In the genomic region with DNA sequence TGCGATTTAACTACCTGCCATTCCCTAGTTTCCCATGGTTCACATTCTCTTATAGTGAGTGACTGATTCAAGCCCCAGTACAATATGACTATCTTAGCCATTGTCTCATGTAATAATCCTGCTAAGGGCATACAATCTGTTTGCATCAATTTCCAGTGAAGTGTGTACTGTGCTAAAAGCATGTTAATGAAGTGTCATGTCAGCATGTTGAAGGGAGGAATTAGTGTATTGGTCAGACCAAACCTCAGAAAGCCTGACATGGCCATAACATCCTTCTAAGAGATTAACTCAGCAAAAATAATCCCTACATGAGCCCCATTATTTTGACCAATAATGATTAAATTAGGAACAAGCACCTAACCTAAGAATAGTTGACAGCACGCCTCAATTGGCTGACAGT, we compare ENCODE assay signal across 20 cellular contexts.
DNase-seq lines count a peak whose midpoint lies in the region; ATAC-seq, FAIRE-seq and TF ChIP-seq lines count a peak whose summit lies in the region.
"Had no signal": no experiment of that assay in that cellular context is flagged by ENCODE, and none has a peak within 500 bp of the region (broad histone marks: within the 10 kb centered on the region; RNA-seq: fewer than 3 reads in every experiment).

No MANE protein-coding gene starts in this region.

- H3K27ac ChIP-seq in KMS-11 (peak overlapping the region; percentile 46), smooth muscle cell (ENCODE audit: low read depth) (peak overlapping the region; percentile 82), A673 (ENCODE audit: low read depth, low read length, poor library complexity, severe bottlenecking) (no peak overlapping the region)
- H3K27ac ChIP-seq: BLaER1 treated with 17β-estradiol and CSF1 and Interleukin-3, amounts not matched to agents 10 nM and 100 nM; HL-60 had no signal

- H3K4me3 ChIP-seq in KMS-11 (IDR thresholded peaks at IDR 0.05; ENCODE audit: insufficient read depth, low read depth, low read length) (no peak overlapping the region), smooth muscle cell (no peak overlapping the region), A673 (ENCODE audit: low read depth, low read length, poor library complexity, severe bottlenecking) (no peak overlapping the region)
- H3K4me3 ChIP-seq: BLaER1 treated with 17β-estradiol and CSF1 and Interleukin-3, amounts not matched to agents 10 nM and 100 nM; GM12878; GM23338 had no signal

- POLR2A ChIA-PET in A673 (lab: Charles Lee; ENCODE audit: low non-redundant PET): no interaction called here

- BruUV-seq in A673 (replicated peaks; lab: Mats Ljungman, UMichigan): no TSS peak

- H2AFZ ChIP-seq in KMS-11 (ENCODE audit: low read depth) (peak overlapping the region; percentile 42), smooth muscle cell (ENCODE audit: low read depth) (no peak overlapping the region)
- H2AFZ ChIP-seq: GM23338 had no signal

- H3K79me2 ChIP-seq in KMS-11 (ENCODE audit: insufficient read depth, low read depth): no peaks in the 10 kb centered on the region
- H3K79me2 ChIP-seq in smooth muscle cell (ENCODE audit: low read depth): no peaks in the 10 kb centered on the region

- peaks cover 9% of the 10 kb centered on the region for H3F3A ChIP-seq in smooth muscle cell (ENCODE audit: low read depth)

- intact Hi-C loops in A673 (cut with micrococcal nuclease; ENCODE audit: unreplicated experiment): no loop called here

- peak; percentile 81 for FAIRE-seq in GM12892 (lab: Jason Lieb, UNC)
- FAIRE-seq: A204.1, GM12878, H54 had no signal

- 88% methylated on average over 2 of the region's 2 CpGs for WGBS in smooth muscle cell (ENCODE audit: low lambda C conversion rate)

- CTCF ChIA-PET in A673 (lab: Charles Lee): no interaction called here

- H3K27me3 ChIP-seq in KMS-11 (ENCODE audit: insufficient read depth, low read depth): no peaks in the 10 kb centered on the region
- no peaks in the 10 kb centered on the region for H3K27me3 ChIP-seq in smooth muscle cell (ENCODE audit: low read depth)
- peaks cover 7% of the 10 kb centered on the region for H3K27me3 ChIP-seq in A673 (replicated peaks; ENCODE audit: insufficient read depth, low read depth, low read length, poor library complexity)
- H3K27me3 ChIP-seq: BLaER1 treated with 17β-estradiol and CSF1 and Interleukin-3, amounts not matched to agents 10 nM and 100 nM had no signal

- H3K9ac ChIP-seq in KMS-11 (no peak overlapping the region), smooth muscle cell (ENCODE audit: low read depth) (no peak overlapping the region)
- H3K9ac ChIP-seq: BLaER1 treated with 17β-estradiol and CSF1 and Interleukin-3, amounts not matched to agents 10 nM and 100 nM had no signal

- DNase-seq in GM12892 (ENCODE audit: insufficient read length) (no peak), NCI-H748 treated with DMSO at 0.1 percent for 48 hours (lab: John Stamatoyannopoulos, UW) (peak; percentile 28), smooth muscle cell (lab: John Stamatoyannopoulos, UW; ENCODE audit: unreplicated experiment) (no peak), A673 (ENCODE audit: low spot score) (no peak), DMS 273 (lab: John Stamatoyannopoulos, UW; ENCODE audit: unreplicated experiment) (no peak)
- DNase-seq: Calu3; CD8-positive, alpha-beta T cell; DMS 273 treated with DMSO at 0.1 percent for 48 hours; DMS53; DND-41; EL; HCEC 1CT had no signal

- no peak for ATAC-seq in SK-N-SH treated with all-trans-retinoic acid at 6 μM for 48 hours
- ATAC-seq: CD8-positive, alpha-beta T cell; GM12878; GM23338 had no signal

- TF ChIP-seq CTCF in KMS-11 (conservative IDR thresholded peaks at IDR 0.05; ENCODE audit: low read depth, low read length) (no peak), smooth muscle cell (IDR thresholded peaks at IDR 0.05; ENCODE audit: borderline replicate concordance, insufficient read depth, poor library complexity, severe bottlenecking) (no peak), A673 (conservative IDR thresholded peaks at IDR 0.05; ENCODE audit: low read depth, low read length) (no peak)

- no peak for TF ChIP-seq POLR2A in GM12892 (IDR thresholded peaks at IDR 0.05; ENCODE audit: low read depth, low read length)

- peaks cover 65% of the 10 kb centered on the region for H3K4me1 ChIP-seq in KMS-11 (ENCODE audit: low read depth, poor library complexity, severe bottlenecking)
- H3K4me1 ChIP-seq in smooth muscle cell (ENCODE audit: low read depth): no peaks in the 10 kb centered on the region
- no peaks in the 10 kb centered on the region for H3K4me1 ChIP-seq in A673 (ENCODE audit: insufficient read depth, low read length, poor library complexity, severe bottlenecking)

- H3K4me2 ChIP-seq in KMS-11 (peak overlapping the region; percentile 50), smooth muscle cell (no peak overlapping the region)
- H3K4me2 ChIP-seq: GM23338 had no signal

- H3K36me3 ChIP-seq in KMS-11 (ENCODE audit: insufficient read depth) (no peaks in the 10 kb centered on the region), smooth muscle cell (ENCODE audit: low read depth) (no peaks in the 10 kb centered on the region), A673 (ENCODE audit: insufficient read depth, low read length, poor library complexity, severe bottlenecking) (no peaks in the 10 kb centered on the region)
- H3K36me3 ChIP-seq: BLaER1 treated with 17β-estradiol and CSF1 and Interleukin-3, amounts not matched to agents 10 nM and 100 nM had no signal

- H4K20me1 ChIP-seq in KMS-11 (ENCODE audit: insufficient read depth): no peaks in the 10 kb centered on the region
- no peaks in the 10 kb centered on the region for H4K20me1 ChIP-seq in smooth muscle cell (ENCODE audit: low read depth)
- H4K20me1 ChIP-seq: BLaER1 treated with 17β-estradiol and CSF1 and Interleukin-3, amounts not matched to agents 10 nM and 100 nM had no signal

- no peaks in the 10 kb centered on the region for H3K9me3 ChIP-seq in smooth muscle cell (replicated peaks; ENCODE audit: low read depth)
- H3K9me3 ChIP-seq in A673 (ENCODE audit: low read depth, low read length, poor library complexity, severe bottlenecking): no peaks in the 10 kb centered on the region

TF ChIP-seq in SK-N-SH treated with all-trans-retinoic acid at 6 μM for 48 hours, 23 proteins besides CTCF, POLR2A, EP300 and RAD21 (continues in another document):
- TF ChIP-seq OSR1 (CRISPR knock-in tag; IDR thresholded peaks at IDR 0.05) (no peak), TSHZ2 (CRISPR knock-in tag; IDR thresholded peaks at IDR 0.05) (no peak), PPARA (CRISPR knock-in tag; IDR thresholded peaks at IDR 0.05; ENCODE audit: borderline replicate concordance) (no peak), BACH2 (CRISPR knock-in tag; IDR thresholded peaks at IDR 0.05; ENCODE audit: borderline replicate concordance) (no peak), ZNF565 (CRISPR knock-in tag; conservative IDR thresholded peaks at IDR 0.05; ENCODE audit: low read depth) (no peak), ZNF8 (CRISPR knock-in tag; IDR thresholded peaks at IDR 0.05) (no peak), ARNTL (CRISPR knock-in tag; IDR thresholded peaks at IDR 0.05; ENCODE audit: borderline replicate concordance, low read depth) (no peak), ZC3H10 (CRISPR knock-in tag; IDR thresholded peaks at IDR 0.05) (no peak), TOX (CRISPR knock-in tag; IDR thresholded peaks at IDR 0.05; ENCODE audit: borderline replicate concordance) (no peak), ESRRG (CRISPR knock-in tag; IDR thresholded peaks at IDR 0.05) (no peak), TCF4 (CRISPR knock-in tag; IDR thresholded peaks at IDR 0.05; ENCODE audit: borderline replicate concordance) (no peak)
- TF ChIP-seq, protein P1, sequence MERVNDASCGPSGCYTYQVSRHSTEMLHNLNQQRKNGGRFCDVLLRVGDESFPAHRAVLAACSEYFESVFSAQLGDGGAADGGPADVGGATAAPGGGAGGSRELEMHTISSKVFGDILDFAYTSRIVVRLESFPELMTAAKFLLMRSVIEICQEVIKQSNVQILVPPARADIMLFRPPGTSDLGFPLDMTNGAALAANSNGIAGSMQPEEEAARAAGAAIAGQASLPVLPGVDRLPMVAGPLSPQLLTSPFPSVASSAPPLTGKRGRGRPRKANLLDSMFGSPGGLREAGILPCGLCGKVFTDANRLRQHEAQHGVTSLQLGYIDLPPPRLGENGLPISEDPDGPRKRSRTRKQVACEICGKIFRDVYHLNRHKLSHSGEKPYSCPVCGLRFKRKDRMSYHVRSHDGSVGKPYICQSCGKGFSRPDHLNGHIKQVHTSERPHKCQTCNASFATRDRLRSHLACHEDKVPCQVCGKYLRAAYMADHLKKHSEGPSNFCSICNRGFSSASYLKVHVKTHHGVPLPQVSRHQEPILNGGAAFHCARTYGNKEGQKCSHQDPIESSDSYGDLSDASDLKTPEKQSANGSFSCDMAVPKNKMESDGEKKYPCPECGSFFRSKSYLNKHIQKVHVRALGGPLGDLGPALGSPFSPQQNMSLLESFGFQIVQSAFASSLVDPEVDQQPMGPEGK (CRISPR knock-in tag; IDR thresholded peaks at IDR 0.05; ENCODE audit: borderline replicate concordance): no peak
